In the genomic region with DNA sequence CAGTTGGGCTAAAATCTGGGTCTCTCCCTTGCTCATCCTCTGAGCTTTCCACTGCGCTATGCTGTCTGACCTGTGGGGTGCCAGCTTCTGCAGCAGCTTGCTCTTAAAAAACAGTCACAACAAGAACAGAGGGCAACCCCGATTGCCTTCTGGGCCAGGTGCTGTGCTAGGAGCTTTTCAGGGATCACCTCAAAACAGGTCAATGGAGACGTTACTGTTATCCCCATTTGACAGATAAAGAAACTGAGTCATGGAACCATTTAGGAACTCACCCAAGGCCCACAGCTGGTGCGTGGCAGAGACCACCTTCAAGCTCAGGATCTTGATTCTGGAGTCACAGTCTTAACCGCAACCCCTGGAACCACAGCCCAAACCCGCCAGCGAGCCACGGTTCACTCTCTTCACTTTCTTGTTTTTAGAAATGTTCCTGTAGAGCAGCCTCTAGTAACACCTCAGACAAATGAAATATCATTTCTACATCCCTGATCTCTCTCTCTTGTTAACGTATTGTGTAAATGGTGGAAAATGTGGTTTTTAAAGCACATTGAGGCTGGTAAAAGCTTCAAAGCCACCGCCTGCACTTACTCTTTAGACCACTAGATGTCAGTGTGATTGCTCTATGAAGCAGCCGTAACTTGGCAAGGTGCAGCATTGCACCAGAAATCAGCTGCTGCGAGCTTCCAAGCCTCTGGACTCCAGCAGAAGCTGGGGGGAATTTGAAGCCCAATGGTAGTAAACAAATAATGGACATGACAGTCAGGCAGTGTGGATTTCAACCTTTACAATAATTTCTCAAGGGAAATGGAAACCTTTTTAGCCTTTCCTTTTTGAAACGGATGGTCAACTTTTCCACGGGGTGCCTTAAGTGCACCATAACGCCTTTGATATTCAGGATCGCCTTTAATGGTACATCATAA, we compare ENCODE assay signal across 8 cellular contexts. TPM values are rescaled to one million over a fixed set of nuclear protein-coding genes. Genes with fewer than 3 reads are reported as not detected.
A peak's percentile ranks its signal among the peaks of the same experiment; 100 is the strongest.
DNase-seq lines count a peak whose midpoint lies in the region; ATAC-seq, FAIRE-seq and TF ChIP-seq lines count a peak whose summit lies in the region.

No MANE protein-coding gene starts in this region.

- no peaks in the 10 kb centered on the region for H3K36me3 Mint-ChIP-seq in T-helper 17 cell (ENCODE audit: low read depth)

- ATAC-seq in HG02759 (IDR thresholded peaks at IDR 0.05; ENCODE audit: unreplicated experiment) (peak; percentile 89), T-helper 17 cell (peak; percentile 71), right cardiac atrium (peak; percentile 80 to 85)

- H3K4me3 Mint-ChIP-seq in T-helper 17 cell: peak overlapping the region; percentile 91

- no peak overlapping the region for H3K4me3 ChIP-seq in right cardiac atrium (ENCODE audit: low read length)

- intact Hi-C loops in right cardiac atrium (cut with DNase I): loop anchor here in 3 of 4 donors (5.0 to 10.0 kb wide), 5 partner anchors 67 to 357 kb away; no protein-coding TSS in a partner anchor

- H3K27ac ChIP-seq in right cardiac atrium (ENCODE audit: low read length): no peak overlapping the region

- peak overlapping the region; percentile 100 for H3K27ac Mint-ChIP-seq in T-helper 17 cell

- TF ChIP-seq POLR2A in GM12891 (IDR thresholded peaks at IDR 0.05; ENCODE audit: low read depth, low read length): no peak

- FAIRE-seq in GM12891 (lab: Jason Lieb, UNC): peak; percentile 83

- no peaks in the 10 kb centered on the region for H3K27me3 Mint-ChIP-seq in T-helper 17 cell

- no peaks in the 10 kb centered on the region for H3K9me3 ChIP-seq in T-helper 17 cell (ENCODE audit: control insufficient read depth, low read length, poor library complexity, severe bottlenecking)
- H3K9me3 ChIP-seq in right cardiac atrium (ENCODE audit: control insufficient read depth, low read length): peaks cover 2% of the 10 kb centered on the region

- H3K4me1 ChIP-seq in right cardiac atrium (ENCODE audit: control insufficient read depth, insufficient read depth, low read length): no peaks in the 10 kb centered on the region

- DNase-seq in GM12891 (ENCODE audit: insufficient read length, low spot score) (peak; percentile 22), NCI-H187 (lab: John Stamatoyannopoulos, UW) (peak; percentile 7 to 9), T-helper 17 cell (peak; percentile 40 to 67 (median 53)), amygdala (lab: John Stamatoyannopoulos, UW) (peak in 39 of 56 donors; percentile 3 to 80 (median 30)), right cardiac atrium (peak; percentile 71 to 88 (median 72)), retina (peak; percentile 71), GOT3 (lab: John Stamatoyannopoulos, UW) (no peak)

- H3K27me3 ChIP-seq in right cardiac atrium (ENCODE audit: control insufficient read depth, insufficient read depth): no peaks in the 10 kb centered on the region

- WGBS in right cardiac atrium: 61% methylated on average over 16 of the region's 16 CpGs

- peaks cover 47% of the 10 kb centered on the region for H3K4me1 Mint-ChIP-seq in T-helper 17 cell

TF ChIP-seq in GM12891, 5 proteins besides CTCF, POLR2A, EP300 and RAD21:
- TF ChIP-seq POLR2AphosphoS5 (IDR thresholded peaks at IDR 0.05; ENCODE audit: low read depth, low read length) (no peak), PAX5 (IDR thresholded peaks at IDR 0.05; ENCODE audit: insufficient read depth, low read length, severe bottlenecking) (no peak), SPI1 (IDR thresholded peaks at IDR 0.05; ENCODE audit: low read depth, low read length) (no peak), POU2F2 (IDR thresholded peaks at IDR 0.05; ENCODE audit: low read depth, low read length) (no peak), TAF1 (IDR thresholded peaks at IDR 0.05; ENCODE audit: low read depth, low read length) (no peak)

RNA-seq across cellular contexts. Expression of a gene that starts 1.7 kb away (rescaled TPM):
- polyA plus RNA-seq in GM12891 (2012; ENCODE audit: low read depth, missing spikeins): 1.4 TPM
- total RNA-seq in T-helper 17 cell: 100 to 1,000 TPM; 499 to 517 TPM
- 1 to 10 TPM; 5.7 to 9.5 (median 7.3) TPM for total RNA-seq in right cardiac atrium
- 0.66 TPM for polyA plus RNA-seq in right cardiac atrium

Comparison
In these comparisons a context has a peak if more than half of its experiments do, and no peak if none do; other contexts are left out.
1. RNA of a gene that starts 1.7 kb away (total RNA-seq): 499 to 517 TPM in T-helper 17 cell; 5.7 to 9.5 TPM in right cardiac atrium; every median in the first group is over 10 times any median in the second.
2. Peak in every context shown above with its lines, with median percentiles within 50 percentile points of each other: ATAC-seq.